17 cellular contexts compared by ENCODE assay signal in the genomic region with DNA sequence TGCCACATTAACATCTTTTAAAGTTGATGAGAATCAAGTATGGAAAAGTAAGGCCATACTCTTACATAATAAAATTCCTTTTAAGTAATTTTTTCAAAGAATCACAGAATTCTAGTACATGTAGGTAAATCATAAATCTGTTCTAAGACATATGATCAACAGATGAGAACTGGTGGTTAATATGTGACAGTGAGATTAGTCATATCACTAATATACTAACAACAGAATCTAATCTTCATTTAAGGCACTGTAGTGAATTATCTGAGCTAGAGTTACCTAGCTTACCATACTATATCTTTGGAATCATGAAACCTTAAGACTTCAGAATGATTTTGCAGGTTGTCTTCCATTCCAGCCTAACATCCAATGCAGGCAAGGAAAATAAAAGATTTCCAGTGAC. TPM values are rescaled to one million over a fixed set of nuclear protein-coding genes. Genes with fewer than 3 reads are reported as not detected.
DNase-seq lines count a peak whose midpoint lies in the region; ATAC-seq, FAIRE-seq and TF ChIP-seq lines count a peak whose summit lies in the region.
"Had no signal": no experiment of that assay in that cellular context is flagged by ENCODE, and none has a peak within 500 bp of the region (broad histone marks: within the 10 kb centered on the region; RNA-seq: fewer than 3 reads in every experiment).

No MANE protein-coding gene starts in this region.

- H3K4me3 Mint-ChIP-seq in activated CD4-positive, alpha-beta T cell treated with anti-CD3 and anti-CD28 coated beads, Interleukin-2, amount 10 ng/mL, durations not matched to agents 7 days and 5 days = no peak overlapping the region
- H3K4me3 Mint-ChIP-seq in immature natural killer cell = peak overlapping the region in 2 of 5 donors; percentile 88 to 90
- no peak overlapping the region for H3K4me3 Mint-ChIP-seq in HFFc6
- H3K4me3 Mint-ChIP-seq: nephron had no signal

- no peak for TF ChIP-seq CTCF in HFFc6 (IDR thresholded peaks at IDR 0.05)

- no peak for DNase-seq in activated CD4-positive, alpha-beta T cell treated with anti-CD3 and anti-CD28 coated beads, Interleukin-2, amount 10 ng/mL, durations not matched to agents 7 days and 5 days
- DNase-seq in activated CD4-positive, alpha-beta T cell treated with anti-CD3 and anti-CD28 coated beads for 48 hours = no peak
- DNase-seq in immature natural killer cell (no peak), SIG-M5 treated with dmso at 0.1 percent for 504 hours (lab: John Stamatoyannopoulos, UW; ENCODE audit: unreplicated experiment) (no peak), HFFc6 (no peak), GM19239 (ENCODE audit: insufficient read length, low spot score) (no peak)
- DNase-seq: activated CD4-positive, alpha-beta T cell treated with anti-CD3 and anti-CD28 coated beads for 1 hour; NCI-H1105; NCI-H748 treated with DMSO at 0.1 percent for 48 hours; thyroid gland had no signal

- POLR2A ChIA-PET in activated CD4-positive, alpha-beta T cell treated with anti-CD3 and anti-CD28 coated beads, Interleukin-2, amount 10 ng/mL, durations not matched to agents 7 days and 5 days (lab: Charles Lee) = no interaction called here

- CTCF ChIA-PET in activated CD4-positive, alpha-beta T cell treated with anti-CD3 and anti-CD28 coated beads, Interleukin-2, amount 10 ng/mL, durations not matched to agents 7 days and 5 days (lab: Charles Lee) = interaction anchor here (1.1 kb wide), 1 partner anchor 41 kb away, joined by 3 read pairs; no protein-coding TSS in a partner anchor

- peaks cover 23% of the 10 kb centered on the region for H3K4me1 Mint-ChIP-seq in activated CD4-positive, alpha-beta T cell treated with anti-CD3 and anti-CD28 coated beads, Interleukin-2, amount 10 ng/mL, durations not matched to agents 7 days and 5 days
- H3K4me1 Mint-ChIP-seq in immature natural killer cell (peaks cover 26 to 30% of the 10 kb centered on the region in 2 donors), HFFc6 (ENCODE audit: low read depth) (peaks cover 30% of the 10 kb centered on the region)

- FAIRE-seq in GM19239 (lab: Jason Lieb, UNC) = no peak
- FAIRE-seq: A549 had no signal

- peak; percentile 70 for ATAC-seq in GM21447 (IDR thresholded peaks at IDR 0.05; ENCODE audit: unreplicated experiment)
- peak; percentile 78 for ATAC-seq in HG03432 (IDR thresholded peaks at IDR 0.05; ENCODE audit: unreplicated experiment)
- ATAC-seq: A549 had no signal

- H3K27ac Mint-ChIP-seq in activated CD4-positive, alpha-beta T cell treated with anti-CD3 and anti-CD28 coated beads, Interleukin-2, amount 10 ng/mL, durations not matched to agents 7 days and 5 days = peak overlapping the region; percentile 86
- H3K27ac Mint-ChIP-seq in immature natural killer cell (peak overlapping the region; percentile 91 to 98 (median 96)), HFFc6 (no peak overlapping the region)

- peaks cover 14% of the 10 kb centered on the region for H3K36me3 Mint-ChIP-seq in activated CD4-positive, alpha-beta T cell treated with anti-CD3 and anti-CD28 coated beads, Interleukin-2, amount 10 ng/mL, durations not matched to agents 7 days and 5 days (ENCODE audit: low read depth)
- peaks cover 2 to 10% (median 7%) of the 10 kb centered on the region in 3 donors for H3K36me3 Mint-ChIP-seq in immature natural killer cell
- peaks cover 6% of the 10 kb centered on the region; the same call in 1 of the 2 replicates for H3K36me3 Mint-ChIP-seq in HFFc6 (ENCODE audit: low read depth)

- no peaks in the 10 kb centered on the region for H3K27me3 Mint-ChIP-seq in activated CD4-positive, alpha-beta T cell treated with anti-CD3 and anti-CD28 coated beads, Interleukin-2, amount 10 ng/mL, durations not matched to agents 7 days and 5 days
- peaks cover 6 to 11% (median 7%) of the 10 kb centered on the region in 3 donors for H3K27me3 Mint-ChIP-seq in immature natural killer cell (ENCODE audit: low read depth in 3 of 3)
- no peaks in the 10 kb centered on the region for H3K27me3 Mint-ChIP-seq in HFFc6 (ENCODE audit: insufficient read depth)

- no peaks in the 10 kb centered on the region for H3K9me3 Mint-ChIP-seq in activated CD4-positive, alpha-beta T cell treated with anti-CD3 and anti-CD28 coated beads, Interleukin-2, amount 10 ng/mL, durations not matched to agents 7 days and 5 days
- H3K9me3 Mint-ChIP-seq in immature natural killer cell = no peaks in the 10 kb centered on the region
- H3K9me3 Mint-ChIP-seq in HFFc6 = no peaks in the 10 kb centered on the region
- H3K9me3 Mint-ChIP-seq: nephron had no signal

RNA-seq across cellular contexts. Expression of gene PLN, which starts 11.6 kb away (rescaled TPM):
- total RNA-seq in activated CD4-positive, alpha-beta T cell treated with anti-CD3 and anti-CD28 coated beads, Interleukin-2, amount 10 ng/mL, durations not matched to agents 7 days and 5 days = not detected
- polyA plus RNA-seq in immature natural killer cell = under 1 TPM in 1 of 3 donors, not detected in 2; 0.15 TPM
- total RNA-seq in HFFc6 (2021; fragmentation: NEBNext Ultra II Directional; extraction: Animal tissue kit (Norgen Biotek cat#: 25700)) = not detected
- total RNA-seq: dermis blood vessel endothelial cell, kidney epithelial cell, SJSA1 had no signal
- polyA plus RNA-seq: A549 had no signal
